Comparison of ENCODE assay signal across 1 cellular context in genomic region chr1:236540813-236541465, GRCh38.
TF ChIP-seq lines count a peak whose summit lies in the region.

No MANE protein-coding gene starts in this region.

TF ChIP-seq in HepG2, 621 proteins besides CTCF, POLR2A, EP300 and RAD21 (continued from another document):
- TF ChIP-seq THAP8 (CRISPR knock-in tag; IDR thresholded peaks at IDR 0.05; ENCODE audit: borderline replicate concordance) (no peak), BORCS8-MEF2B (CRISPR knock-in tag; IDR thresholded peaks at IDR 0.05) (no peak), ATRX (CRISPR knock-in tag; IDR thresholded peaks at IDR 0.05; ENCODE audit: borderline replicate concordance) (no peak), RFX5 (IDR thresholded peaks at IDR 0.05; ENCODE audit: low read depth, low read length) (no peak), CENPX (CRISPR knock-in tag; IDR thresholded peaks at IDR 0.05) (no peak), CAMTA2 (CRISPR knock-in tag; IDR thresholded peaks at IDR 0.05; ENCODE audit: borderline replicate concordance) (no peak), ZNF510 (CRISPR knock-in tag; IDR thresholded peaks at IDR 0.05; ENCODE audit: low read depth) (no peak), KDM4B (CRISPR knock-in tag; IDR thresholded peaks at IDR 0.05) (no peak), NFE2L2 (IDR thresholded peaks at IDR 0.05; ENCODE audit: low read length) (no peak), REPIN1 (CRISPR knock-in tag; IDR thresholded peaks at IDR 0.05; ENCODE audit: borderline replicate concordance, low read depth) (no peak), HNRNPUL1 (IDR thresholded peaks at IDR 0.05; ENCODE audit: low read depth, low read length) (no peak), ELK4 (CRISPR knock-in tag; IDR thresholded peaks at IDR 0.05; ENCODE audit: borderline replicate concordance) (no peak), ZNF772 (CRISPR knock-in tag; IDR thresholded peaks at IDR 0.05) (no peak)
- TF ChIP-seq, protein P1, sequence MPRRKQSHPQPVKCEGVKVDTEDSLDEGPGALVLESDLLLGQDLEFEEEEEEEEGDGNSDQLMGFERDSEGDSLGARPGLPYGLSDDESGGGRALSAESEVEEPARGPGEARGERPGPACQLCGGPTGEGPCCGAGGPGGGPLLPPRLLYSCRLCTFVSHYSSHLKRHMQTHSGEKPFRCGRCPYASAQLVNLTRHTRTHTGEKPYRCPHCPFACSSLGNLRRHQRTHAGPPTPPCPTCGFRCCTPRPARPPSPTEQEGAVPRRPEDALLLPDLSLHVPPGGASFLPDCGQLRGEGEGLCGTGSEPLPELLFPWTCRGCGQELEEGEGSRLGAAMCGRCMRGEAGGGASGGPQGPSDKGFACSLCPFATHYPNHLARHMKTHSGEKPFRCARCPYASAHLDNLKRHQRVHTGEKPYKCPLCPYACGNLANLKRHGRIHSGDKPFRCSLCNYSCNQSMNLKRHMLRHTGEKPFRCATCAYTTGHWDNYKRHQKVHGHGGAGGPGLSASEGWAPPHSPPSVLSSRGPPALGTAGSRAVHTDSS (CRISPR knock-in tag; conservative IDR thresholded peaks at IDR 0.05) = no peak
